9 cellular contexts compared by ENCODE assay signal in genomic region chr1:165257969-165258459, GRCh38.
DNase-seq lines count a peak whose midpoint lies in the region; ATAC-seq and TF ChIP-seq lines count a peak whose summit lies in the region.
"Had no signal": no experiment of that assay in that cellular context is flagged by ENCODE, and none has a peak within 500 bp of the region (broad histone marks: within the 10 kb centered on the region; RNA-seq: fewer than 3 reads in every experiment).

No MANE protein-coding gene starts in this region.

- no peak overlapping the region for H2AFZ ChIP-seq in smooth muscle cell (ENCODE audit: low read depth)

- intact Hi-C loops in CD14-positive monocyte (cut with micrococcal nuclease) = loop anchor here in 1 of 2 donors (5.0 kb wide), 1 partner anchor 334 kb away; no protein-coding TSS in a partner anchor

- H3K4me1 ChIP-seq in right atrium auricular region (no peaks in the 10 kb centered on the region), smooth muscle cell (ENCODE audit: low read depth) (peaks cover 10% of the 10 kb centered on the region)

- ATAC-seq in GM19025 (IDR thresholded peaks at IDR 0.05; ENCODE audit: low read depth, unreplicated experiment) (peak; percentile 64), GM21737 (IDR thresholded peaks at IDR 0.05; ENCODE audit: unreplicated experiment) (no peak)

- H3K9me3 ChIP-seq in right atrium auricular region = no peaks in the 10 kb centered on the region
- H3K9me3 ChIP-seq in smooth muscle cell (replicated peaks; ENCODE audit: low read depth) = no peaks in the 10 kb centered on the region

- no peaks in the 10 kb centered on the region for H3K79me2 ChIP-seq in smooth muscle cell (ENCODE audit: low read depth)

- no peak overlapping the region for H3K4me3 ChIP-seq in right atrium auricular region
- no peak overlapping the region for H3K4me3 ChIP-seq in smooth muscle cell

- H3K27me3 ChIP-seq in right atrium auricular region = no peaks in the 10 kb centered on the region
- H3K27me3 ChIP-seq in smooth muscle cell (ENCODE audit: low read depth) = peaks cover 42% of the 10 kb centered on the region

- no peak overlapping the region for H3K4me2 ChIP-seq in smooth muscle cell

- H3K27me3 Mint-ChIP-seq in CD14-positive monocyte (ENCODE audit: low read depth in 3 of 3) = peaks cover 5 to 10% (median 6%) of the 10 kb centered on the region in 3 donors
- peaks cover 22% of the 10 kb centered on the region for H3K27me3 Mint-ChIP-seq in activated naive CD8-positive, alpha-beta T cell treated with anti-CD3 and anti-CD28 coated beads for 36 hours

- no peaks in the 10 kb centered on the region for H3K36me3 Mint-ChIP-seq in CD14-positive monocyte
- H3K36me3 Mint-ChIP-seq in activated naive CD8-positive, alpha-beta T cell treated with anti-CD3 and anti-CD28 coated beads for 36 hours = no peaks in the 10 kb centered on the region
- H3K36me3 Mint-ChIP-seq: IgD-negative memory B cell had no signal

- no peaks in the 10 kb centered on the region for H3K36me3 ChIP-seq in right atrium auricular region
- H3K36me3 ChIP-seq in smooth muscle cell (ENCODE audit: low read depth) = no peaks in the 10 kb centered on the region

- no peaks in the 10 kb centered on the region for H3K4me1 Mint-ChIP-seq in CD14-positive monocyte
- H3K4me1 Mint-ChIP-seq in activated naive CD8-positive, alpha-beta T cell treated with anti-CD3 and anti-CD28 coated beads for 36 hours = no peaks in the 10 kb centered on the region
- H3K4me1 Mint-ChIP-seq: IgD-negative memory B cell had no signal

- H3K4me3 Mint-ChIP-seq in CD14-positive monocyte = no peak overlapping the region
- H3K4me3 Mint-ChIP-seq in activated naive CD8-positive, alpha-beta T cell treated with anti-CD3 and anti-CD28 coated beads for 36 hours = no peak overlapping the region
- H3K4me3 Mint-ChIP-seq: IgD-negative memory B cell had no signal

- TF ChIP-seq CTCF in CD14-positive monocyte (IDR thresholded peaks at IDR 0.05) = peak; percentile 84
- peak; percentile 29 to 64 for TF ChIP-seq CTCF in right atrium auricular region (IDR thresholded peaks at IDR 0.05)
- TF ChIP-seq CTCF in smooth muscle cell (IDR thresholded peaks at IDR 0.05; ENCODE audit: borderline replicate concordance, insufficient read depth, poor library complexity, severe bottlenecking) = peak; percentile 73

- H4K20me1 ChIP-seq in smooth muscle cell (ENCODE audit: low read depth) = no peaks in the 10 kb centered on the region

- DNase-seq in CD14-positive monocyte (ENCODE audit: low spot score) = no peak
- DNase-seq in HS-27A (ENCODE audit: low read depth) = peak; percentile 11
- DNase-seq in NCI-H748 (lab: John Stamatoyannopoulos, UW; ENCODE audit: unreplicated experiment) = peak; percentile 90
- peak; percentile 25 for DNase-seq in activated naive CD8-positive, alpha-beta T cell treated with anti-CD3 and anti-CD28 coated beads for 36 hours
- peak; percentile 76 for DNase-seq in right atrium auricular region (ENCODE audit: low spot score)
- DNase-seq in smooth muscle cell (lab: John Stamatoyannopoulos, UW; ENCODE audit: unreplicated experiment) = peak; percentile 4

- no peak overlapping the region for H3K27ac Mint-ChIP-seq in CD14-positive monocyte
- no peak overlapping the region for H3K27ac Mint-ChIP-seq in activated naive CD8-positive, alpha-beta T cell treated with anti-CD3 and anti-CD28 coated beads for 36 hours

- 25% methylated on average over 3 of the region's 3 CpGs for WGBS in smooth muscle cell (ENCODE audit: low lambda C conversion rate)

- H3K27ac ChIP-seq in right atrium auricular region (no peak overlapping the region), smooth muscle cell (ENCODE audit: low read depth) (no peak overlapping the region)

- peaks cover 0 to 2% (median 0%) of the 10 kb centered on the region in 7 donors for H3K9me3 Mint-ChIP-seq in CD14-positive monocyte
- no peaks in the 10 kb centered on the region for H3K9me3 Mint-ChIP-seq in activated naive CD8-positive, alpha-beta T cell treated with anti-CD3 and anti-CD28 coated beads for 36 hours

- H3K9ac ChIP-seq in smooth muscle cell (ENCODE audit: low read depth) = no peak overlapping the region

- H3F3A ChIP-seq in smooth muscle cell (ENCODE audit: low read depth) = no peaks in the 10 kb centered on the region
